Comparison of ENCODE assay signal across 26 cellular contexts in genomic region chr6:167892835-167893234, GRCh38.
DNase-seq lines count a peak whose midpoint lies in the region; ATAC-seq, FAIRE-seq and TF ChIP-seq lines count a peak whose summit lies in the region.
"Had no signal": no experiment of that assay in that cellular context is flagged by ENCODE, and none has a peak within 500 bp of the region (broad histone marks: within the 10 kb centered on the region; RNA-seq: fewer than 3 reads in every experiment).

No MANE protein-coding gene starts in this region.

- H3K4me3 Mint-ChIP-seq in H9: no peak overlapping the region
- H3K4me3 Mint-ChIP-seq: activated CD4-positive, alpha-beta memory T cell treated with anti-CD3 and anti-CD28 coated beads for 36 hours; activated naive CD8-positive, alpha-beta T cell treated with anti-CD3 and anti-CD28 coated beads, Interleukin-2, amount 50 U/mL, for 24 hours; CD4-positive, CD25-positive, alpha-beta regulatory T cell; memory B cell had no signal

- peaks cover 2 to 48% (median 32%) of the 10 kb centered on the region in 3 experiments; a peak in 6 of 7 replicates for H3K36me3 Mint-ChIP-seq in H9 (ENCODE audit: insufficient read depth in 1 of 3, low read depth in 3 of 3)
- H3K36me3 Mint-ChIP-seq: CD4-positive, CD25-positive, alpha-beta regulatory T cell had no signal

- H3K27ac ChIP-seq in H9 (ENCODE audit: insufficient read length, low read depth, low read length) (peak overlapping the region; percentile 29), HUES64 (ENCODE audit: low read depth, low read length) (peak overlapping the region; percentile 65), keratinocyte (ENCODE audit: control insufficient read depth, insufficient read depth, low read length) (peak overlapping the region; percentile 54)
- H3K27ac ChIP-seq: body of pancreas, ovary, right atrium auricular region, stomach, transverse colon had no signal

- H3K56ac ChIP-seq in H9 (ENCODE audit: insufficient read length, low read depth, low read length): no peak overlapping the region

- DNase-seq in H9 (peak; percentile 68), keratinocyte (ENCODE audit: low read depth, low spot score) (no peak), GM03348 (ENCODE audit: low spot score) (no peak)
- no peak for DNase-seq in central memory CD4-positive, alpha-beta T cell
- DNase-seq: activated CD4-positive, alpha-beta memory T cell treated with anti-CD3 and anti-CD28 coated beads for 36 hours; activated CD4-positive, CD25-positive, alpha-beta regulatory T cell; activated effector memory CD4-positive, alpha-beta T cell treated with anti-CD3 and anti-CD28 coated beads, Interleukin-2, amount 50 U/mL, for 16 hours; activated naive CD8-positive, alpha-beta T cell treated with anti-CD3 and anti-CD28 coated beads, Interleukin-2, amount 50 U/mL, for 24 hours; body of pancreas; effector memory CD4-positive, alpha-beta T cell; glutamatergic neuron; NCI-H1105; NCI-H2107; NCI-H510A; ovary; stomach; T-helper 9 cell; transverse colon had no signal

- H4K91ac ChIP-seq in H9 (ENCODE audit: insufficient read length, low read depth, low read length): no peak overlapping the region

- H3K36me3 ChIP-seq in HUES64 (ENCODE audit: insufficient read depth, low read length) (peaks cover 61% of the 10 kb centered on the region), keratinocyte (ENCODE audit: control insufficient read depth in 2 of 2, extremely low read depth in 1 of 2, insufficient read depth in 2 of 2, low read length in 2 of 2) (peaks cover 18% of the 10 kb centered on the region in 2 experiments)
- H3K36me3 ChIP-seq: ovary had no signal

- H3K27me3 ChIP-seq in H9 (ENCODE audit: insufficient read depth, low read length) (no peaks in the 10 kb centered on the region), HUES64 (ENCODE audit: insufficient read depth, low read length) (no peaks in the 10 kb centered on the region), keratinocyte (ENCODE audit: control insufficient read depth, extremely low read depth, insufficient read depth, low read length) (no peaks in the 10 kb centered on the region)
- H3K27me3 ChIP-seq: body of pancreas, ovary, right atrium auricular region, stomach, transverse colon had no signal

- H2BK20ac ChIP-seq in H9 (ENCODE audit: low read depth, low read length, poor library complexity, severe bottlenecking): no peak overlapping the region

- no peak overlapping the region for H3K14ac ChIP-seq in H9 (ENCODE audit: insufficient read depth, low read length)

- no peak for TF ChIP-seq CTCF in H9 (conservative IDR thresholded peaks at IDR 0.05)
- TF ChIP-seq CTCF in keratinocyte (optimal IDR thresholded peaks at IDR 0.05 in 1 of 3, IDR thresholded peaks at IDR 0.05 in 1 of 3, conservative IDR thresholded peaks at IDR 0.05 in 1 of 3; ENCODE audit: extremely low read depth in 1 of 3, insufficient read depth in 2 of 3, low read length in 3 of 3): no peak

- H3K4ac ChIP-seq in H9 (ENCODE audit: low read depth, low read length): no peak overlapping the region

- H3K18ac ChIP-seq in H9 (ENCODE audit: insufficient read length, low read depth, low read length): peak overlapping the region; percentile 35

- H3T11ph ChIP-seq in H9 (ENCODE audit: low read length): no peak overlapping the region

- H3K9ac ChIP-seq in H9 (ENCODE audit: extremely low read depth, insufficient read length, low read length) (no peak overlapping the region), HUES64 (ENCODE audit: low read depth, low read length) (peak overlapping the region; percentile 53; the same call in 1 of the 2 replicates), keratinocyte (ENCODE audit: control insufficient read depth, extremely low read depth, insufficient read depth, low read length) (peak overlapping the region; percentile 38)

- FAIRE-seq in keratinocyte (lab: Jason Lieb, UNC): no peak
- FAIRE-seq: colon had no signal

- no peak overlapping the region for H2AK5ac ChIP-seq in H9 (ENCODE audit: insufficient read length, low read length)

- H2BK12ac ChIP-seq in H9 (ENCODE audit: insufficient read length, low read depth, low read length): no peak overlapping the region

- H3K79me1 ChIP-seq in H9 (ENCODE audit: insufficient read depth, low read depth, low read length, poor library complexity, severe bottlenecking): no peaks in the 10 kb centered on the region

- no peaks in the 10 kb centered on the region for H3K27me3 Mint-ChIP-seq in H9 (ENCODE audit: low read depth)
- H3K27me3 Mint-ChIP-seq: activated CD4-positive, alpha-beta memory T cell treated with anti-CD3 and anti-CD28 coated beads for 36 hours; activated naive CD8-positive, alpha-beta T cell treated with anti-CD3 and anti-CD28 coated beads, Interleukin-2, amount 50 U/mL, for 24 hours; CD4-positive, CD25-positive, alpha-beta regulatory T cell; memory B cell had no signal

- H3K23me2 ChIP-seq in H9 (ENCODE audit: insufficient read length, low read depth, low read length, poor library complexity, severe bottlenecking): no peaks in the 10 kb centered on the region

- no peak overlapping the region for H2BK5ac ChIP-seq in H9 (ENCODE audit: insufficient read length, low read length)

- peak overlapping the region; percentile 1 for H4K5ac ChIP-seq in H9 (ENCODE audit: insufficient read length, low read depth, low read length)

- H3K4me1 ChIP-seq in H9 (ENCODE audit: insufficient read depth, low read length) (0 out of 2 replicates have a peak, but pooled peaks cover 2% of the 10 kb centered on the region), HUES64 (ENCODE audit: insufficient read depth, low read length) (peaks cover 35% of the 10 kb centered on the region), keratinocyte (ENCODE audit: control insufficient read depth, extremely low read depth, insufficient read depth, low read length) (peaks cover 16% of the 10 kb centered on the region)
- H3K4me1 ChIP-seq: body of pancreas, right atrium auricular region, stomach, transverse colon had no signal

- H4K20me1 ChIP-seq in H9 (ENCODE audit: control insufficient read depth, insufficient read depth, insufficient read length): no peaks in the 10 kb centered on the region
- no peaks in the 10 kb centered on the region for H4K20me1 ChIP-seq in keratinocyte (ENCODE audit: control insufficient read depth, extremely low read depth, insufficient read depth, low read length)

- no peak overlapping the region for H3K23ac ChIP-seq in H9 (ENCODE audit: insufficient read length, low read depth, low read length)

- dilution Hi-C loops in keratinocyte (cut with MboI; ENCODE audit: extremely low pct_ligation_motif_present, low sequenced_read_pairs): no loop called here

- H2BK120ac ChIP-seq in H9 (ENCODE audit: low read depth, low read length, poor library complexity, severe bottlenecking): no peak overlapping the region

- H4K8ac ChIP-seq in H9 (replicated peaks; ENCODE audit: insufficient read length, low read depth, low read length): no peak overlapping the region

- WGBS in H9 (ENCODE audit: extremely low coverage, insufficient read length, low lambda C conversion rate): no CpG with 5 or more reads among the region's 2 CpGs
- 6% methylated on average over 2 of the region's 2 CpGs for WGBS in HUES64

- H3K9me3 Mint-ChIP-seq in H9: no peaks in the 10 kb centered on the region
- H3K9me3 Mint-ChIP-seq: activated CD4-positive, alpha-beta memory T cell treated with anti-CD3 and anti-CD28 coated beads for 36 hours; activated naive CD8-positive, alpha-beta T cell treated with anti-CD3 and anti-CD28 coated beads, Interleukin-2, amount 50 U/mL, for 24 hours; CD4-positive, CD25-positive, alpha-beta regulatory T cell; memory B cell had no signal

- no peak overlapping the region for H3K27ac Mint-ChIP-seq in H9
- H3K27ac Mint-ChIP-seq: activated CD4-positive, alpha-beta memory T cell treated with anti-CD3 and anti-CD28 coated beads for 36 hours; activated naive CD8-positive, alpha-beta T cell treated with anti-CD3 and anti-CD28 coated beads, Interleukin-2, amount 50 U/mL, for 24 hours; CD4-positive, CD25-positive, alpha-beta regulatory T cell; memory B cell had no signal

- ATAC-seq in esophagus mucosa (peak; percentile 16), HG02840 (IDR thresholded peaks at IDR 0.05; ENCODE audit: low FRiP score, unreplicated experiment) (no peak), GM18858 (IDR thresholded peaks at IDR 0.05; ENCODE audit: unreplicated experiment) (no peak)
- ATAC-seq: activated naive CD8-positive, alpha-beta T cell treated with anti-CD3 and anti-CD28 coated beads, Interleukin-2, amount 50 U/mL, for 24 hours; body of pancreas had no signal

- H2AFZ ChIP-seq in H9 (ENCODE audit: low read length) (no peak overlapping the region), keratinocyte (ENCODE audit: control insufficient read depth, low read length) (no peak overlapping the region)

- H3K4me1 Mint-ChIP-seq in H9: peaks cover 0 to 4% of the 10 kb centered on the region in 2 experiments; a peak in 3 of 4 replicates
- H3K4me1 Mint-ChIP-seq: activated naive CD8-positive, alpha-beta T cell treated with anti-CD3 and anti-CD28 coated beads, Interleukin-2, amount 50 U/mL, for 24 hours; CD4-positive, CD25-positive, alpha-beta regulatory T cell; memory B cell had no signal

- H3K4me3 ChIP-seq in HUES64 (ENCODE audit: low read length) (no peak overlapping the region), keratinocyte (ENCODE audit: control insufficient read depth in 2 of 3, extremely low read depth in 1 of 3, insufficient read depth in 2 of 3, low read depth in 1 of 3, low read length in 3 of 3) (no peak overlapping the region)
- H3K4me3 ChIP-seq: body of pancreas, ovary, right atrium auricular region, stomach, transverse colon had no signal

- no peak overlapping the region for H3K4me2 ChIP-seq in H9 (ENCODE audit: insufficient read depth, insufficient read length, low read length)
- H3K4me2 ChIP-seq in keratinocyte (ENCODE audit: control insufficient read depth, extremely low read depth, insufficient read depth, low read depth, low read length): no peak overlapping the region

- H2BK15ac ChIP-seq in H9 (ENCODE audit: low read depth, low read length): no peak overlapping the region

- H3K79me2 ChIP-seq in H9 (ENCODE audit: insufficient read depth, low read length) (no peaks in the 10 kb centered on the region), keratinocyte (ENCODE audit: control insufficient read depth, insufficient read depth, low read length) (peaks cover 3% of the 10 kb centered on the region)

- H3K9me3 ChIP-seq in H9 (ENCODE audit: control insufficient read depth, low read depth, low read length) (no peaks in the 10 kb centered on the region), HUES64 (ENCODE audit: insufficient read depth, low read depth, low read length) (no peaks in the 10 kb centered on the region), keratinocyte (ENCODE audit: control insufficient read depth, low read depth, low read length) (no peaks in the 10 kb centered on the region)
- H3K9me3 ChIP-seq: body of pancreas, ovary, right atrium auricular region, stomach, transverse colon had no signal

- no peaks in the 10 kb centered on the region for H3K9me1 ChIP-seq in keratinocyte (ENCODE audit: control insufficient read depth, extremely low read depth, insufficient read depth, low read length)
